24 cellular contexts compared by ENCODE assay signal in the genomic region with DNA sequence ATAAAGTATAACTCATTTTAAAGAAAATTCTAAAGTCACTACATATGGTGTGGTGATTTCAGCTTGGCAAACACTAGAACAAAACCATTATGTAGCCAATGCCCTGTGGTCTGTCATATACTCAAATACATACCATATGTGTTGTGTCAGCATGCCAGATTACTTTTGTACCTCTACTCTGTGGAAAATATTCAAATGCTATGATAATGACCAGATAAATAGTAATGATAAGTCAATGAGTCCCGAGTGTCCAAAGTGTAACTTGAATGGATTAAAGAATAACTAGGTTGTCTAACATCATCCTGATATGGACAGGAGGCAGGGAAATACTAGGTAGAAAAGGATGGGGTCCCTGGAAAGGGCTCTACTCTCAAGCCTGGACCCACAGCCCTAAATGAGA. TPM values are rescaled to one million over a fixed set of nuclear protein-coding genes. Genes with fewer than 3 reads are reported as not detected.
A peak's percentile ranks its signal among the peaks of the same experiment; 100 is the strongest.
DNase-seq lines count a peak whose midpoint lies in the region; ATAC-seq, FAIRE-seq and TF ChIP-seq lines count a peak whose summit lies in the region.
"Had no signal": no experiment of that assay in that cellular context is flagged by ENCODE, and none has a peak within 500 bp of the region (broad histone marks: within the 10 kb centered on the region; RNA-seq: fewer than 3 reads in every experiment).

No MANE protein-coding gene starts in this region.

- DNase-seq in SK-N-SH (no peak), EH (ENCODE audit: low read depth) (peak; percentile 41), astrocyte (ENCODE audit: low read depth) (peak; percentile 12), mesenchymal stem cell (no peak), D721Med (ENCODE audit: insufficient read length, low spot score) (no peak)
- DNase-seq: AML-193, Caco-2, DMS153, GOT3, Karpas-422, NCI-H1417 treated with DMSO at 0.1 percent for 48 hours, NCI-H187 treated with DMSO at 0.1 percent for 48 hours, NCI-H226, NCI-H524 treated with DMSO at 0.1 percent for 48 hours, PC-3, RPMI8226, SHP77 treated with DMSO at 0.1 percent for 48 hours had no signal

- no peak overlapping the region for H2BK15ac ChIP-seq in mesenchymal stem cell (ENCODE audit: low read depth, poor library complexity, severe bottlenecking)

- H3K27me3 ChIP-seq in SK-N-SH (ENCODE audit: insufficient read depth) (no peaks in the 10 kb centered on the region), astrocyte (ENCODE audit: insufficient read depth, low read length) (peaks cover 34% of the 10 kb centered on the region), mesenchymal stem cell (ENCODE audit: control insufficient read depth in 1 of 2, insufficient read depth in 1 of 2, low read length in 2 of 2) (no peaks in the 10 kb centered on the region)

- no peak overlapping the region for H2BK5ac ChIP-seq in mesenchymal stem cell (ENCODE audit: low read depth, low read length, poor library complexity, severe bottlenecking)

- peak overlapping the region in 1 of 2 experiments; percentile 94 for H2BK12ac ChIP-seq in mesenchymal stem cell (ENCODE audit: low read length in 2 of 2)

- peak overlapping the region in 1 of 2 experiments; percentile 47 for H3K4ac ChIP-seq in mesenchymal stem cell (ENCODE audit: low read depth in 1 of 2, low read length in 2 of 2)

- no peak overlapping the region for H3K27ac Mint-ChIP-seq in astrocyte (ENCODE audit: unreplicated experiment)
- H3K27ac Mint-ChIP-seq: IgD-negative memory B cell had no signal

- H3K4me1 Mint-ChIP-seq in astrocyte (ENCODE audit: low read depth, unreplicated experiment) = peaks cover 2% of the 10 kb centered on the region

- H3K23ac ChIP-seq in mesenchymal stem cell (ENCODE audit: low read length in 2 of 2) = no peak overlapping the region

- CTCF ChIA-PET in SK-N-SH (lab: Yijun Ruan, JAX) = no interaction called here

- POLR2A ChIA-PET in SK-N-SH (lab: Yijun Ruan, JAX) = no interaction called here

- TF ChIP-seq EP300 in SK-N-SH (IDR thresholded peaks at IDR 0.05; ENCODE audit: borderline replicate concordance in 1 of 2, low read depth in 1 of 2, low read length in 1 of 2) = no peak

- no peaks in the 10 kb centered on the region for H3K9me2 ChIP-seq in SK-N-SH

- H3K27ac ChIP-seq in SK-N-SH (ENCODE audit: low read depth in 2 of 2, low read length in 1 of 2) (no peak overlapping the region), astrocyte (ENCODE audit: low read depth, low read length) (no peak overlapping the region), mesenchymal stem cell (ENCODE audit: low read length, poor library complexity, severe bottlenecking) (no peak overlapping the region)
- H3K27ac ChIP-seq: 22Rv1, C4-2B had no signal

- peak overlapping the region in 1 of 2 experiments; percentile 39 for H3K14ac ChIP-seq in mesenchymal stem cell (ENCODE audit: low read length in 2 of 2)

- no peaks in the 10 kb centered on the region for H3K36me3 ChIP-seq in SK-N-SH (replicated peaks in 1 of 2; ENCODE audit: control insufficient read depth in 1 of 2, insufficient read depth in 2 of 2, low read length in 1 of 2)
- no peaks in the 10 kb centered on the region for H3K36me3 ChIP-seq in astrocyte (ENCODE audit: insufficient read depth, low read length)
- no peaks in the 10 kb centered on the region for H3K36me3 ChIP-seq in mesenchymal stem cell (ENCODE audit: control insufficient read depth in 1 of 2, insufficient read depth in 2 of 2, low read depth in 1 of 2, low read length in 2 of 2)

- H4K91ac ChIP-seq in mesenchymal stem cell (ENCODE audit: low read length) = no peak overlapping the region

- TF ChIP-seq RAD21 in SK-N-SH (IDR thresholded peaks at IDR 0.05; ENCODE audit: low read length) = no peak

- H3K9ac ChIP-seq in SK-N-SH (no peak overlapping the region), astrocyte (ENCODE audit: low read length) (no peak overlapping the region), mesenchymal stem cell (ENCODE audit: low read length) (no peak overlapping the region)

- no peak overlapping the region for H2AK5ac ChIP-seq in mesenchymal stem cell (ENCODE audit: low read length, severe bottlenecking)

- no peak overlapping the region for H3K4me3 Mint-ChIP-seq in astrocyte (ENCODE audit: unreplicated experiment)
- H3K4me3 Mint-ChIP-seq: IgD-negative memory B cell had no signal

- H3K4me3 ChIP-seq in SK-N-SH (ENCODE audit: low read depth in 2 of 2, low read length in 1 of 2) = no peak overlapping the region
- H3K4me3 ChIP-seq in astrocyte (ENCODE audit: insufficient read depth, low read depth, low read length) = no peak overlapping the region
- H3K4me3 ChIP-seq in mesenchymal stem cell (ENCODE audit: insufficient read depth in 1 of 2, low read depth in 1 of 2, low read length in 2 of 2) = no peak overlapping the region
- H3K4me3 ChIP-seq: GM12878 had no signal

- H3K27me3 Mint-ChIP-seq in astrocyte (ENCODE audit: low read depth, unreplicated experiment) = peaks cover 5% of the 10 kb centered on the region

- H3K9me3 Mint-ChIP-seq in astrocyte (ENCODE audit: unreplicated experiment) = peaks cover 3% of the 10 kb centered on the region

- no peaks in the 10 kb centered on the region for H3K9me3 ChIP-seq in SK-N-SH
- H3K9me3 ChIP-seq in astrocyte (ENCODE audit: insufficient read depth, low read depth, low read length) = peaks cover 10% of the 10 kb centered on the region
- H3K9me3 ChIP-seq in mesenchymal stem cell (ENCODE audit: control insufficient read depth, low read length) = peaks cover 10% of the 10 kb centered on the region

- peak overlapping the region; percentile 42 for H2BK120ac ChIP-seq in mesenchymal stem cell (ENCODE audit: low read depth, low read length)

- ATAC-seq in SK-N-SH treated with all-trans-retinoic acid at 6 μM for 48 hours = no peak
- no peak for ATAC-seq in HG03045 (IDR thresholded peaks at IDR 0.05; ENCODE audit: unreplicated experiment)
- no peak for ATAC-seq in HG02884 (IDR thresholded peaks at IDR 0.05; ENCODE audit: unreplicated experiment)
- ATAC-seq: GM12878, PC-3 had no signal

- WGBS in SK-N-SH (ENCODE audit: low lambda C conversion rate) = 18% methylated on average over 1 of the region's 1 CpG
- WGBS in mesenchymal stem cell = 83% methylated on average over 1 of the region's 1 CpG

- no peaks in the 10 kb centered on the region for H3K79me1 ChIP-seq in mesenchymal stem cell (replicated peaks; ENCODE audit: low read length, poor library complexity, severe bottlenecking)

- peaks cover 6 to 9% of the 10 kb centered on the region in 2 experiments; a peak in 3 of 4 replicates for H3K4me1 ChIP-seq in SK-N-SH (ENCODE audit: control insufficient read depth in 1 of 2, insufficient read depth in 2 of 2, low read depth in 1 of 2, low read length in 1 of 2)
- H3K4me1 ChIP-seq in astrocyte (ENCODE audit: insufficient read depth, low read length) = no peaks in the 10 kb centered on the region
- H3K4me1 ChIP-seq in mesenchymal stem cell (ENCODE audit: control insufficient read depth, insufficient read depth, low read depth, low read length) = peaks cover 2% of the 10 kb centered on the region

- no peak overlapping the region for H4K8ac ChIP-seq in mesenchymal stem cell (ENCODE audit: low read length)

- FAIRE-seq in astrocyte (lab: Jason Lieb, UNC) (no peak), D721Med (lab: Jason Lieb, UNC) (no peak)

- no peaks in the 10 kb centered on the region for H3F3A ChIP-seq in SK-N-SH (replicated peaks; ENCODE audit: insufficient read depth)

- H2AFZ ChIP-seq in SK-N-SH (ENCODE audit: low read depth) (no peak overlapping the region), astrocyte (ENCODE audit: low read depth, low read length) (no peak overlapping the region), mesenchymal stem cell (ENCODE audit: low read depth, low read length) (no peak overlapping the region)

- H3K79me2 ChIP-seq in SK-N-SH (ENCODE audit: insufficient read depth) (no peaks in the 10 kb centered on the region), astrocyte (ENCODE audit: insufficient read depth, low read length) (no peaks in the 10 kb centered on the region)

- H3K4me2 ChIP-seq in SK-N-SH (no peak overlapping the region), astrocyte (ENCODE audit: low read length) (no peak overlapping the region), mesenchymal stem cell (ENCODE audit: low read length, poor library complexity, severe bottlenecking) (no peak overlapping the region)

- H4K20me1 ChIP-seq in SK-N-SH (ENCODE audit: insufficient read depth) (no peaks in the 10 kb centered on the region), astrocyte (ENCODE audit: insufficient read depth, low read length) (no peaks in the 10 kb centered on the region)

- peak overlapping the region; percentile 45 to 50 for H3K18ac ChIP-seq in mesenchymal stem cell (ENCODE audit: low read depth in 1 of 2, low read length in 2 of 2)

- peaks cover 3% of the 10 kb centered on the region for H3K36me3 Mint-ChIP-seq in astrocyte (ENCODE audit: low read depth, unreplicated experiment)
- H3K36me3 Mint-ChIP-seq: IgD-negative memory B cell had no signal

- no peak for TF ChIP-seq CTCF in SK-N-SH (IDR thresholded peaks at IDR 0.05)
- TF ChIP-seq CTCF in astrocyte (IDR thresholded peaks at IDR 0.05; ENCODE audit: insufficient read depth, low read depth, low read length) = no peak
- TF ChIP-seq CTCF in D721Med (IDR thresholded peaks at IDR 0.05; ENCODE audit: insufficient read depth, missing control alignments) = no peak

TF ChIP-seq in SK-N-SH, 30 proteins besides CTCF, POLR2A, EP300 and RAD21 (continues in another document):
- TF ChIP-seq FOXM1 (IDR thresholded peaks at IDR 0.05; ENCODE audit: low read depth) = no peak
- no peak for TF ChIP-seq YY1 (IDR thresholded peaks at IDR 0.05; ENCODE audit: low read depth)
- TF ChIP-seq TCF12 (IDR thresholded peaks at IDR 0.05) = peak; percentile 29; the same call in 1 of the 2 replicates
- TF ChIP-seq SIN3A (IDR thresholded peaks at IDR 0.05; ENCODE audit: borderline replicate concordance, low read depth, low read length) = no peak

TF ChIP-seq in SK-N-SH treated with all-trans-retinoic acid at 6 μM for 48 hours, 23 proteins besides CTCF, POLR2A, EP300 and RAD21 (continues in another document):
- TF ChIP-seq, protein P1, sequence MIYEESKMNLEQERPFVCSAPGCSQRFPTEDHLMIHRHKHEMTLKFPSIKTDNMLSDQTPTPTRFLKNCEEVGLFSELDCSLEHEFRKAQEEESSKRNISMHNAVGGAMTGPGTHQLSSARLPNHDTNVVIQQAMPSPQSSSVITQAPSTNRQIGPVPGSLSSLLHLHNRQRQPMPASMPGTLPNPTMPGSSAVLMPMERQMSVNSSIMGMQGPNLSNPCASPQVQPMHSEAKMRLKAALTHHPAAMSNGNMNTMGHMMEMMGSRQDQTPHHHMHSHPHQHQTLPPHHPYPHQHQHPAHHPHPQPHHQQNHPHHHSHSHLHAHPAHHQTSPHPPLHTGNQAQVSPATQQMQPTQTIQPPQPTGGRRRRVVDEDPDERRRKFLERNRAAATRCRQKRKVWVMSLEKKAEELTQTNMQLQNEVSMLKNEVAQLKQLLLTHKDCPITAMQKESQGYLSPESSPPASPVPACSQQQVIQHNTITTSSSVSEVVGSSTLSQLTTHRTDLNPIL (CRISPR knock-in tag; IDR thresholded peaks at IDR 0.05; ENCODE audit: low read depth) = no peak
- no peak for TF ChIP-seq ZC3H10 (CRISPR knock-in tag; IDR thresholded peaks at IDR 0.05)

RNA-seq across cellular contexts. Expression of a gene that starts 58.0 kb away (rescaled TPM):
- polyA plus RNA-seq in SK-N-SH (2012; rRNA removed) = 16.0 and 21.1 TPM in 2 replicates
- 30.1 and 34.6 TPM in 2 replicates for polyA plus RNA-seq in SK-N-SH (2012; cell fraction: cytosol; rRNA removed)
- 6.7 and 17.2 TPM in 2 replicates for polyA plus RNA-seq in SK-N-SH (2012; cell fraction: nucleus; rRNA removed)
- 141 and 158 TPM in 2 replicates for total RNA-seq in astrocyte
- 1,394 TPM for polyA plus RNA-seq in mesenchymal stem cell (2013, experiment 1 of 2)
- 1,387 TPM for polyA plus RNA-seq in mesenchymal stem cell (2013, experiment 2 of 2)

Comparison
In these comparisons a context has a peak if more than half of its experiments do, and no peak if none do; other contexts are left out.
1. DNase-seq: peak in EH (single experiment) and astrocyte (single experiment); none in SK-N-SH (single experiment), mesenchymal stem cell (single experiment) and D721Med (single experiment).